20 cellular contexts compared by ENCODE assay signal in the genomic region with DNA sequence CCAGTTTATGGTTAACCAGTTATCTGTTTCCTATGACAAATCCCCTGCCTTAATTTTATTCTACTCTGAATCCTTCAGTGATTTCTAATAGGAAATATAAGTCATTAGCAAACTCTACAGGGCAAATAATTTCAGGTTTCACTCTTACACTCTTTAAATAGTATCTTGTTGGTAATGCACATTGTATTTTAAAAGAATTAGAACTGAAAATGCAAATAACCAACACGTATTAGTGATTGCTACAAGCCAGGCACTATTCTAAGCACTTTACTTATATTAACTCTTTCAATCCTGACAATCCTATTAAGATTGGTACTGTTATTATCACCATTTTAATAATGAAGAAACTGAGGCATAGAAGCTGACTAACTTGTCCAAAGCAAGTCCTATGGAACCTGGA. TPM values are rescaled to one million over a fixed set of nuclear protein-coding genes. Genes with fewer than 3 reads are reported as not detected.
"Had no signal": no experiment of that assay in that cellular context is flagged by ENCODE, and none has a peak within 500 bp of the region (broad histone marks: within the 10 kb centered on the region; RNA-seq: fewer than 3 reads in every experiment).

No MANE protein-coding gene starts in this region.

- H3K4me3 ChIP-seq: K562 had no signal

- H3K9me3 ChIP-seq: SK-N-SH had no signal

- DNase-seq: Kasumi-1, NCI-H1092, NCI-H1105 treated with DMSO at 0.1 percent for 48 hours, NCI-H1417 treated with DMSO at 0.1 percent for 48 hours, NCI-H187, NCI-H2029, NCI-H2227 treated with DMSO at 0.1 percent for 48 hours, NCI-H446, NCI-H510A, NCI-H524 treated with DMSO at 0.1 percent for 48 hours, NCI-H748 treated with DMSO at 0.1 percent for 48 hours, Right ventricle myocardium superior, RPMI8226, SIG-M5, SK-N-SH, SW 1271, T-cell had no signal

- H3K27ac ChIP-seq: HL-60, KMS-11 had no signal

- ATAC-seq: K562, T-cell had no signal

RNA-seq across cellular contexts. Expression of gene LHX8, which starts 48.3 kb away (rescaled TPM):
- total RNA-seq: K562, Right ventricle myocardium superior, T-cell had no signal
